In the genomic region with DNA sequence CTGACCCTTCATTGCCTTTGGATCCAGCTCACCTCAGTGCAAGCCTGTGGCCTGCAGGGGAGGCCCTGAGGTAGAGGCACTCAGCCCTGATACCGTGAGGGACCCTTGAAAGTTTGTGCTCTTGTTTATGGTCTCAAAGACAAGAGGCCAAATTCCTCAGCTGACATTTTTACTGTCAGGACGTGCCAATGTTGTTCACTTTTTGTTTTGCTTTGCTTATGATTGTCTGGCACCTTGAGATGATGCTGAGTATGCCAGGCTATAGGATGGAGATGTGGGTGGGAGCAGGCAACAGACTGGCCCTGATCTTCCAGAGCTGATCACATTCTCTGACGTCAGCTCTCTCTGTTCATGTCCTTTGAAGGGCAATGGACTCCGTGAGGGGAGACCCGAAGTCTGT, we compare ENCODE assay signal across 1 cellular context.
TF ChIP-seq lines count a peak whose summit lies in the region.
"Not testable (repeated sequence)": the region's sequence is repeated elsewhere in the genome, so short reads cannot be mapped to it uniquely, and the experiment has no call there.

No MANE protein-coding gene starts in this region.

TF ChIP-seq in HepG2, 621 proteins besides CTCF, POLR2A, EP300 and RAD21:
- 0 out of 2 replicates have a peak, but pooled peaks have one; percentile 6 for TF ChIP-seq CREB1 (IDR thresholded peaks at IDR 0.05)
- not testable (repeated sequence) for TF ChIP-seq CREB1 (CRISPR knock-in tag; IDR thresholded peaks at IDR 0.05)
TF ChIP-seq in HepG2: peak in this region for 1; not testable (repeated sequence) for 620.
